Comparison of ENCODE assay signal across 8 cellular contexts in genomic region chr3:58333206-58334012, GRCh38. TPM values are rescaled to one million over a fixed set of nuclear protein-coding genes. Genes with fewer than 3 reads are reported as not detected.
DNase-seq lines count a peak whose midpoint lies in the region; ATAC-seq, FAIRE-seq and TF ChIP-seq lines count a peak whose summit lies in the region.

No MANE protein-coding gene starts in this region.

- peaks cover 10% of the 10 kb centered on the region for H3K79me2 ChIP-seq in GM12878 (ENCODE audit: control insufficient read depth, insufficient read depth, low read length)

- peak overlapping the region; percentile 67 for H3K4me3 ChIP-seq in SJCRH30
- peak overlapping the region; percentile 93 for H3K4me3 ChIP-seq in GM12878
- peak overlapping the region; percentile 60 for H3K4me3 ChIP-seq in iPS-18a (ENCODE audit: low read length)
- H3K4me3 ChIP-seq in skeletal muscle cell (ENCODE audit: low read depth, low read length) = peak overlapping the region; percentile 83

- H3K27ac ChIP-seq in SJCRH30 = no peak overlapping the region
- H3K27ac ChIP-seq in GM12878 (ENCODE audit: control insufficient read depth, insufficient read depth) = no peak overlapping the region; the same call in none of the 2 replicates
- no peak overlapping the region for H3K27ac ChIP-seq in iPS-18a (ENCODE audit: low read length)

- SMC1A ChIA-PET in GM12878 (lab: Charles Lee; ENCODE audit: uncharacterized antibody, unreplicated experiment) = interaction anchor here (0.6 to 13.1 kb wide), 18 partner anchors 9 to 166 kb away, joined by 3 to 324 read pairs (median 5); partner anchors contain the start of genes HTD2, KCTD6 and RPP14

- peak; percentile 61 for TF ChIP-seq RAD21 in GM12878 (IDR thresholded peaks at IDR 0.05; ENCODE audit: insufficient read depth, low read depth, low read length)

- ATAC-seq in GM18909 (IDR thresholded peaks at IDR 0.05; ENCODE audit: poor library complexity, unreplicated experiment) (peak; percentile 36), HG03159 (IDR thresholded peaks at IDR 0.05; ENCODE audit: unreplicated experiment) (peak; percentile 23), GM12878 (peak; percentile 66)

- no peak for TF ChIP-seq EP300 in GM12878 (IDR thresholded peaks at IDR 0.05; ENCODE audit: borderline replicate concordance in 1 of 2, control insufficient read depth in 1 of 2, low read depth in 2 of 2, low read length in 2 of 2)

- CTCF ChIA-PET in GM12878 (lab: Yijun Ruan, JAX) = interaction anchor here (0.7 to 8.9 kb wide), 24 partner anchors 9 to 325 kb away, joined by 3 to 204 read pairs (median 4); partner anchors contain the start of genes FLNB, HTD2, KCTD6 and RPP14

- no peaks in the 10 kb centered on the region for H3K9me3 ChIP-seq in SJCRH30 (replicated peaks)
- H3K9me3 ChIP-seq in GM12878 (replicated peaks; ENCODE audit: control insufficient read depth, insufficient read depth, low read length) = no peaks in the 10 kb centered on the region
- H3K9me3 ChIP-seq in iPS-18a (ENCODE audit: control insufficient read depth, low read depth, low read length) = no peaks in the 10 kb centered on the region

- RAD21 ChIA-PET in GM12878 (lab: Charles Lee; ENCODE audit: unreplicated experiment) = interaction anchor here (0.9 to 7.5 kb wide), 16 partner anchors 8 to 162 kb away, joined by 3 to 149 read pairs (median 6); partner anchors contain the start of genes HTD2, KCTD6, PDHB and RPP14

- H3K4me1 ChIP-seq in SJCRH30 (no peaks in the 10 kb centered on the region), GM12878 (ENCODE audit: control insufficient read depth, insufficient read depth, low read length) (peaks cover 10% of the 10 kb centered on the region; the same call in 1 of the 2 replicates), iPS-18a (ENCODE audit: control insufficient read depth, low read depth, low read length) (no peaks in the 10 kb centered on the region)

- intact Hi-C loops in GM12878 (cut with micrococcal nuclease; ENCODE audit: unreplicated experiment) = loop anchor here (1.0 to 2.0 kb wide), 2 partner anchors 81 to 159 kb away; partner anchors contain the start of gene KCTD6

- peak overlapping the region; percentile 82 for H3K4me2 ChIP-seq in GM12878 (ENCODE audit: control insufficient read depth, insufficient read depth)

- POLR2A ChIA-PET in GM12878 (lab: Charles Lee) = interaction anchor here (0.5 to 12.4 kb wide), 8 partner anchors 9 to 146 kb away, joined by 3 to 221 read pairs (median 4); partner anchors contain the start of genes HTD2 and RPP14

- no peak for TF ChIP-seq POLR2A in GM12878 (IDR thresholded peaks at IDR 0.05; ENCODE audit: low read depth, low read length)

- H3K36me3 ChIP-seq in SJCRH30 (no peaks in the 10 kb centered on the region), GM12878 (ENCODE audit: control insufficient read depth in 2 of 2, insufficient read depth in 2 of 2, low read length in 1 of 2) (no peaks in the 10 kb centered on the region), iPS-18a (ENCODE audit: control insufficient read depth, low read depth, low read length) (no peaks in the 10 kb centered on the region)

- peak overlapping the region; percentile 85 for H2AFZ ChIP-seq in GM12878 (ENCODE audit: control insufficient read depth, low read depth, low read length)

- 5% methylated on average over 20 of the region's 37 CpGs for WGBS in GM12878 (ENCODE audit: insufficient coverage, insufficient replicate concordance, low lambda C conversion rate, missing lambda C conversion rate)

- DNase-seq in Ammon's horn (ENCODE audit: low spot score) (peak; percentile 57), SJCRH30 (peak; percentile 6 to 25), GM12878 (ENCODE audit: low read depth, low spot score) (no peak), skeletal muscle cell (ENCODE audit: low read depth) (no peak), DMS153 (lab: John Stamatoyannopoulos, UW) (no peak)

- in situ Hi-C loops in GM12878 (cut with MboI) = no loop called here

- FAIRE-seq in GM12878 (lab: Jason Lieb, UNC) = no peak

- H3K9ac ChIP-seq in GM12878 (ENCODE audit: control insufficient read depth, insufficient read depth, low read length) (peak overlapping the region; percentile 62), iPS-18a (ENCODE audit: low read length) (no peak overlapping the region)

- H3K27me3 ChIP-seq in SJCRH30 = no peaks in the 10 kb centered on the region
- no peaks in the 10 kb centered on the region for H3K27me3 ChIP-seq in GM12878 (replicated peaks in 1 of 2; ENCODE audit: control insufficient read depth in 2 of 2, insufficient read depth in 2 of 2, low read length in 1 of 2)
- peaks cover 28% of the 10 kb centered on the region for H3K27me3 ChIP-seq in iPS-18a (ENCODE audit: control insufficient read depth, insufficient read depth, low read length)

- no peaks in the 10 kb centered on the region for H4K20me1 ChIP-seq in GM12878 (ENCODE audit: control insufficient read depth, insufficient read depth)

- TF ChIP-seq CTCF in GM12878 (IDR thresholded peaks at IDR 0.05 in 2 of 3, conservative IDR thresholded peaks at IDR 0.05 in 1 of 3; ENCODE audit: control insufficient read depth in 2 of 3, extremely low read depth in 1 of 3, insufficient read depth in 1 of 3, low read depth in 3 of 3, low read length in 3 of 3) = peak; percentile 26 to 65 (median 32); a peak in 4 of 6 replicates

- no TSS peak for BruUV-seq in GM12878 (replicated peaks; lab: Mats Ljungman, UMichigan)

TF ChIP-seq in GM12878, 131 proteins besides CTCF, POLR2A, EP300 and RAD21 (continues in another document):
- peak in 1 of 2 experiments; percentile 2; a peak in 1 of 3 replicates for TF ChIP-seq EGR1 (IDR thresholded peaks at IDR 0.05; ENCODE audit: borderline replicate concordance in 1 of 2, low read depth in 2 of 2, low read length in 2 of 2)

RNA-seq across cellular contexts. Expression of gene PXK, which starts 0.7 kb away (rescaled TPM):
- 11.9 and 12.9 TPM in 2 replicates for total RNA-seq in SJCRH30 (2014; rRNA removed; shearing (Covaris generic))
- total RNA-seq in GM12878 (2013; cell fraction: nucleolus; rRNA removed) = 59.0 and 63.0 TPM in 2 replicates
- total RNA-seq in GM12878 (2014; rRNA removed) = 26.5 and 27.2 TPM in 2 replicates
- 29.3 and 30.3 TPM in 2 replicates for total RNA-seq in GM12878 (2014; rRNA removed; fragmentation: Illumina TruSeq; extraction: Trizol)
- 25.8 and 27.9 TPM in 2 replicates for total RNA-seq in GM12878 (2021)
- polyA plus RNA-seq in GM12878 (2011; ENCODE audit: low read depth) = 13.2 TPM
- polyA plus RNA-seq in GM12878 (2011; rRNA removed) = 18.9 and 19.1 TPM in 2 replicates
- polyA plus RNA-seq in GM12878 (2011; cell fraction: cytosol; rRNA removed) = 15.0 and 17.2 TPM in 2 replicates
- 20.8 and 23.5 TPM in 2 replicates for polyA plus RNA-seq in GM12878 (2011; cell fraction: nucleus; rRNA removed)
- 9.9 and 13.8 TPM in 2 replicates for polyA plus RNA-seq in GM12878 (2012)
- 34.6 and 38.0 TPM in 2 replicates for polyA plus RNA-seq in GM12878 (2014; fragmentation: Illumina TruSeq; extraction: Trizol)
- polyA plus RNA-seq in GM12878 (2014; fragmentation: Nextera tagmentation; extraction: Ambion mirVana) = 10 to 100 TPM in 1 of 2 experiments, 1 to 10 TPM in 1; 8.4 to 10.5 TPM
- 25.7 and 27.3 TPM in 2 replicates for polyA plus RNA-seq in GM12878 (2014; rRNA removed)
- 10 to 100 TPM; 30.4 to 34.0 TPM for polyA plus RNA-seq in GM12878 (2016; fragmentation: Nextera tagmentation; extraction: Ambion mirVana)
- 16.3 and 20.0 TPM in 2 replicates for polyA minus RNA-seq in GM12878 (2011; rRNA and poly(A)+ RNA removed)
- 6.9 and 10.7 TPM in 2 replicates for polyA minus RNA-seq in GM12878 (2011; cell fraction: cytosol; rRNA and poly(A)+ RNA removed)
- 13.2 and 18.1 TPM in 2 replicates for polyA minus RNA-seq in GM12878 (2011; cell fraction: nucleus; rRNA and poly(A)+ RNA removed)

RNA-seq across cellular contexts. Expression of gene HTD2, which starts 27.1 kb away (rescaled TPM):
- total RNA-seq in SJCRH30 (2014; rRNA removed; shearing (Covaris generic)) = 8.8 TPM in 2 replicates
- total RNA-seq in GM12878 (2013; cell fraction: nucleolus; rRNA removed) = 6.4 and 9.0 TPM in 2 replicates
- total RNA-seq in GM12878 (2014; rRNA removed) (5.8 and 6.8 TPM in 2 replicates), GM12878 (2014; rRNA removed; fragmentation: Illumina TruSeq; extraction: Trizol) (5.0 and 5.9 TPM in 2 replicates), GM12878 (2021) (7.1 and 7.2 TPM in 2 replicates)
- polyA plus RNA-seq in GM12878 (2011; ENCODE audit: low read depth) = 3.9 TPM
- polyA plus RNA-seq in GM12878 (2011; rRNA removed) (10.5 and 11.7 TPM in 2 replicates), GM12878 (2014; fragmentation: Illumina TruSeq; extraction: Trizol) (6.0 and 7.7 TPM in 2 replicates), GM12878 (2014; fragmentation: Nextera tagmentation; extraction: Ambion mirVana) (10 to 100 TPM; 13.5 to 15.9 TPM), GM12878 (2014; rRNA removed) (5.1 and 8.5 TPM in 2 replicates), GM12878 (2016; fragmentation: Nextera tagmentation; extraction: Ambion mirVana) (10 to 100 TPM; 24.1 to 24.7 TPM)
- 5.0 and 8.9 TPM in 2 replicates for polyA plus RNA-seq in GM12878 (2011; cell fraction: cytosol; rRNA removed)
- 2.7 and 3.3 TPM in 2 replicates for polyA plus RNA-seq in GM12878 (2011; cell fraction: nucleus; rRNA removed)
- 3.7 and 4.2 TPM in 2 replicates for polyA plus RNA-seq in GM12878 (2012)
- polyA minus RNA-seq in GM12878 (2011; rRNA and poly(A)+ RNA removed) = 5.4 and 6.1 TPM in 2 replicates
- 2.7 and 3.1 TPM in 2 replicates for polyA minus RNA-seq in GM12878 (2011; cell fraction: cytosol; rRNA and poly(A)+ RNA removed)
- 0.77 and 0.97 TPM in 2 replicates for polyA minus RNA-seq in GM12878 (2011; cell fraction: nucleus; rRNA and poly(A)+ RNA removed)

RNA-seq across cellular contexts. Expression of gene RPP14, which starts 27.4 kb away (rescaled TPM):
- total RNA-seq in SJCRH30 (2014; rRNA removed; shearing (Covaris generic)) = 15.1 and 15.2 TPM in 2 replicates
- 19.5 and 21.7 TPM in 2 replicates for total RNA-seq in GM12878 (2013; cell fraction: nucleolus; rRNA removed)
- total RNA-seq in GM12878 (2014; rRNA removed) (9.3 and 12.6 TPM in 2 replicates), GM12878 (2014; rRNA removed; fragmentation: Illumina TruSeq; extraction: Trizol) (16.8 and 17.2 TPM in 2 replicates), GM12878 (2021) (12.2 and 14.5 TPM in 2 replicates)
- 6.3 TPM for polyA plus RNA-seq in GM12878 (2011; ENCODE audit: low read depth)
- polyA plus RNA-seq in GM12878 (2011; rRNA removed) (21.2 and 23.5 TPM in 2 replicates), GM12878 (2014; fragmentation: Illumina TruSeq; extraction: Trizol) (11.7 and 15.1 TPM in 2 replicates), GM12878 (2014; fragmentation: Nextera tagmentation; extraction: Ambion mirVana) (10 to 100 TPM in 1 of 2 experiments, 1 to 10 TPM in 1; 9.1 to 16.3 TPM), GM12878 (2014; rRNA removed) (12.4 and 14.9 TPM in 2 replicates), GM12878 (2016; fragmentation: Nextera tagmentation; extraction: Ambion mirVana) (10 to 100 TPM; 13.1 to 14.0 TPM)
- 9.1 and 10.4 TPM in 2 replicates for polyA plus RNA-seq in GM12878 (2011; cell fraction: cytosol; rRNA removed)
- polyA plus RNA-seq in GM12878 (2011; cell fraction: nucleus; rRNA removed) = 5.2 and 8.3 TPM in 2 replicates
- 7.3 and 9.0 TPM in 2 replicates for polyA plus RNA-seq in GM12878 (2012)
- 11.8 and 19.0 TPM in 2 replicates for polyA minus RNA-seq in GM12878 (2011; rRNA and poly(A)+ RNA removed)
- 4.7 and 5.5 TPM in 2 replicates for polyA minus RNA-seq in GM12878 (2011; cell fraction: cytosol; rRNA and poly(A)+ RNA removed)
- polyA minus RNA-seq in GM12878 (2011; cell fraction: nucleus; rRNA and poly(A)+ RNA removed) = 4.7 and 8.8 TPM in 2 replicates

Comparison
In these comparisons a context has a peak if more than half of its experiments do, and no peak if none do; other contexts are left out.
1. DNase-seq: peak in Ammon's horn (single experiment) and SJCRH30 (2 of 2); none in GM12878 (single experiment), skeletal muscle cell (single experiment) and DMS153 (single experiment).
2. Peak in every context shown above with its lines, with median percentiles within 50 percentile points of each other: ATAC-seq and H3K4me3 ChIP-seq.